Comparison of ENCODE assay signal across 17 cellular contexts in genomic region chr17:63440770-63441335, GRCh38. TPM values are rescaled to one million over a fixed set of nuclear protein-coding genes. Genes with fewer than 3 reads are reported as not detected.
DNase-seq lines count a peak whose midpoint lies in the region; FAIRE-seq and TF ChIP-seq lines count a peak whose summit lies in the region.
"Had no signal": no experiment of that assay in that cellular context is flagged by ENCODE, and none has a peak within 500 bp of the region (broad histone marks: within the 10 kb centered on the region; RNA-seq: fewer than 3 reads in every experiment).

No MANE protein-coding gene starts in this region.

- H3K23me2 ChIP-seq in H1 (ENCODE audit: low read depth, low read length): peaks cover 6% of the 10 kb centered on the region; the same call in 1 of the 2 replicates

- no peak overlapping the region for H2AFZ ChIP-seq in H1 (ENCODE audit: low read length)

- H3K9me3 ChIP-seq in H1 (ENCODE audit: insufficient read depth in 2 of 2, low read depth in 1 of 2, low read length in 1 of 2): no peaks in the 10 kb centered on the region
- H3K9me3 ChIP-seq in spleen: no peaks in the 10 kb centered on the region
- H3K9me3 ChIP-seq: A549, sigmoid colon had no signal

- no peak overlapping the region for H3K23ac ChIP-seq in H1 (ENCODE audit: insufficient read length)

- no peak for TF ChIP-seq RAD21 in H1 (IDR thresholded peaks at IDR 0.05 in 1 of 2, conservative IDR thresholded peaks at IDR 0.05 in 1 of 2; ENCODE audit: low read depth in 2 of 2, low read length in 2 of 2)

- no peak overlapping the region for H3K14ac ChIP-seq in H1 (ENCODE audit: insufficient read length)

- H2AK5ac ChIP-seq in H1 (ENCODE audit: low read depth, low read length): no peak overlapping the region

- H4K8ac ChIP-seq in H1 (ENCODE audit: extremely low read depth, insufficient read depth, low read length): peak overlapping the region; percentile 1; the same call in 1 of the 2 replicates

- H3K36me3 ChIP-seq in H1 (ENCODE audit: control insufficient read depth in 2 of 4, insufficient read depth in 4 of 4, low read length in 3 of 4) (no peaks in the 10 kb centered on the region), spleen (peaks cover 0 to 2% (median 0%) of the 10 kb centered on the region in 6 donors)
- H3K36me3 ChIP-seq: sigmoid colon had no signal

- no peak for DNase-seq in activated CD4-positive, alpha-beta T cell treated with anti-CD3 and anti-CD28 coated beads, Interleukin-2, amount 10 ng/mL, durations not matched to agents 24 days and 14 days
- no peak for DNase-seq in activated CD4-positive, alpha-beta T cell treated with anti-CD3 and anti-CD28 coated beads for 48 hours
- DNase-seq in SK-N-DZ (ENCODE audit: low spot score) (peak; percentile 68), H1 (ENCODE audit: low read depth in 1 of 2, low spot score in 2 of 2) (no peak), spleen (no peak), NCI-H2081 treated with DMSO at 0.1 percent for 48 hours (lab: John Stamatoyannopoulos, UW) (no peak), NCI-H1417 treated with DMSO at 0.1 percent for 48 hours (lab: John Stamatoyannopoulos, UW) (no peak)
- no peak for DNase-seq in stimulated activated naive CD4-positive, alpha-beta T cell treated with Interleukin-2 at 50 U/mL for 16 hours (lab: John Stamatoyannopoulos, UW)
- DNase-seq: cerebellar nuclear complex; left colon; NCI-H1417; NCI-H510A treated with DMSO at 0.1 percent for 48 hours; nephron progenitor cell; sigmoid colon; stimulated activated CD4-positive, alpha-beta T cell treated with anti-CD3 and anti-CD28 coated beads, Interleukin-4, amount 100 ng/mL, for 4 hours; stimulated activated naive CD8-positive, alpha-beta T cell treated with anti-CD3 and anti-CD28 coated beads, Interleukin-15, Interleukin-2, amounts not matched to agents 100 U/mL and 50 U/mL, for 24 hours had no signal

- no peak overlapping the region for H4K5ac ChIP-seq in H1 (ENCODE audit: insufficient read length, low read depth, low read length)

- H4K91ac ChIP-seq in H1 (replicated peaks; ENCODE audit: insufficient read length, low read length): no peak overlapping the region

- no peak overlapping the region for H3K4me2 ChIP-seq in H1 (ENCODE audit: insufficient read depth in 1 of 2, low read depth in 2 of 2, low read length in 2 of 2)
- H3K4me2 ChIP-seq: A549 had no signal

- H3K27me3 Mint-ChIP-seq in activated CD4-positive, alpha-beta T cell treated with anti-CD3 and anti-CD28 coated beads, Interleukin-2, amount 10 ng/mL, durations not matched to agents 24 days and 14 days: peaks cover 10% of the 10 kb centered on the region

- H3K4me1 Mint-ChIP-seq in activated CD4-positive, alpha-beta T cell treated with anti-CD3 and anti-CD28 coated beads, Interleukin-2, amount 10 ng/mL, durations not matched to agents 24 days and 14 days: peaks cover 32% of the 10 kb centered on the region

- H2BK12ac ChIP-seq in H1 (ENCODE audit: low read depth, low read length): no peak overlapping the region

- H3K36me3 Mint-ChIP-seq in activated CD4-positive, alpha-beta T cell treated with anti-CD3 and anti-CD28 coated beads, Interleukin-2, amount 10 ng/mL, durations not matched to agents 24 days and 14 days (ENCODE audit: low read depth): no peaks in the 10 kb centered on the region

- no peak overlapping the region for H3K56ac ChIP-seq in H1 (replicated peaks; ENCODE audit: insufficient read length, low read depth, low read length)

- POLR2A ChIA-PET in H1 (lab: Charles Lee; ENCODE audit: partially characterized antibody): no interaction called here

- no peak overlapping the region for H3K4ac ChIP-seq in H1 (replicated peaks; ENCODE audit: insufficient read length, low read depth, low read length)

- H3K4me3 ChIP-seq in H1 (ENCODE audit: extremely low read depth in 1 of 4, insufficient read depth in 2 of 4, low read depth in 3 of 4, low read length in 4 of 4) (no peak overlapping the region), spleen (no peak overlapping the region)
- H3K4me3 ChIP-seq: A549, sigmoid colon had no signal

- H2BK120ac ChIP-seq in H1 (replicated peaks; ENCODE audit: low read depth, low read length): no peak overlapping the region

- TF ChIP-seq POLR2A in H1 (IDR thresholded peaks at IDR 0.05; ENCODE audit: control extremely low read depth in 1 of 2, low read depth in 2 of 2, low read length in 2 of 2) (no peak), spleen (IDR thresholded peaks at IDR 0.05) (no peak)

- H3K4me1 ChIP-seq in H1 (replicated peaks in 1 of 4; ENCODE audit: control insufficient read depth in 3 of 4, insufficient read depth in 4 of 4, low read length in 3 of 4) (peaks cover 0 to 21% (median 7%) of the 10 kb centered on the region in 4 experiments; a peak in 5 of 7 replicates), spleen (peaks cover 4 to 66% (median 43%) of the 10 kb centered on the region in 6 donors)

- no peak overlapping the region for H2BK20ac ChIP-seq in H1 (ENCODE audit: low read length)

- peaks cover 0 to 2% of the 10 kb centered on the region in 2 experiments for H4K20me1 ChIP-seq in H1 (replicated peaks in 1 of 2; ENCODE audit: control insufficient read depth in 1 of 2, insufficient read depth in 2 of 2, low read length in 2 of 2)

- TF ChIP-seq CTCF in H1 (IDR thresholded peaks at IDR 0.05; ENCODE audit: control extremely low read depth in 1 of 3, insufficient read depth in 1 of 3, low read depth in 1 of 3, low read length in 3 of 3): no peak
- no peak for TF ChIP-seq CTCF in spleen (IDR thresholded peaks at IDR 0.05 in 8 of 11, conservative IDR thresholded peaks at IDR 0.05 in 3 of 11)

- no peaks in the 10 kb centered on the region for H3K9me3 Mint-ChIP-seq in activated CD4-positive, alpha-beta T cell treated with anti-CD3 and anti-CD28 coated beads, Interleukin-2, amount 10 ng/mL, durations not matched to agents 24 days and 14 days
- H3K9me3 Mint-ChIP-seq: nephron progenitor cell had no signal

- H2BK5ac ChIP-seq in H1 (ENCODE audit: low read depth, low read length): no peak overlapping the region

- H2BK15ac ChIP-seq in H1 (ENCODE audit: low read length): no peak overlapping the region

- 84% methylated on average over 16 of the region's 16 CpGs; no CpG with 5 or more reads in 1 of the 2 experiments for WGBS in H1 (ENCODE audit: extremely low coverage in 1 of 2, insufficient coverage in 1 of 2, insufficient read length in 1 of 2, insufficient replicate concordance in 2 of 2, low coverage in 1 of 2, low lambda C conversion rate in 2 of 2, missing lambda C conversion rate in 1 of 2), 2 experiments
- WGBS in spleen, 5 donors: 82 to 87% (median 86%) methylated on average over 15 to 16 of the region's 16 CpGs

- H3K27ac ChIP-seq in H1 (ENCODE audit: low read depth, low read length) (no peak overlapping the region), spleen (peak overlapping the region in 5 of 8 donors; percentile 55 to 86 (median 76))
- H3K27ac ChIP-seq: A549 had no signal

- H3K4me3 Mint-ChIP-seq in activated CD4-positive, alpha-beta T cell treated with anti-CD3 and anti-CD28 coated beads, Interleukin-2, amount 10 ng/mL, durations not matched to agents 24 days and 14 days: peak overlapping the region; percentile 62
- H3K4me3 Mint-ChIP-seq: nephron progenitor cell had no signal

- H3K27me3 ChIP-seq in H1 (replicated peaks in 1 of 4; ENCODE audit: control insufficient read depth in 3 of 4, extremely low read depth in 1 of 4, insufficient read depth in 3 of 4, low read length in 3 of 4) (peaks cover 0 to 3% (median 0%) of the 10 kb centered on the region in 4 experiments; a peak in 1 of 7 replicates), spleen (replicated peaks in 1 of 7) (peaks cover 0 to 8% (median 0%) of the 10 kb centered on the region in 7 donors)

- CTCF ChIA-PET in H1 (lab: Charles Lee; ENCODE audit: partially characterized antibody): interaction anchor here (0.8 to 29.0 kb wide), 9 partner anchors 8 to 172 kb away, joined by 3 to 758 read pairs (median 7); partner anchors contain the start of gene ACE

- intact Hi-C loops in activated CD4-positive, alpha-beta T cell treated with anti-CD3 and anti-CD28 coated beads, Interleukin-2, amount 10 ng/mL, durations not matched to agents 24 days and 14 days (cut with micrococcal nuclease): no loop called here
- intact Hi-C loops in spleen (cut with DNase I; ENCODE audit: low total_unique reads): no loop called here

- peak overlapping the region; percentile 86 for H3K27ac Mint-ChIP-seq in activated CD4-positive, alpha-beta T cell treated with anti-CD3 and anti-CD28 coated beads, Interleukin-2, amount 10 ng/mL, durations not matched to agents 24 days and 14 days
- H3K27ac Mint-ChIP-seq: nephron progenitor cell had no signal

- no peak overlapping the region for H3K18ac ChIP-seq in H1 (ENCODE audit: extremely low read depth, low read length)

- FAIRE-seq in H1 (lab: Jason Lieb, UNC): no peak
- FAIRE-seq: A549 had no signal

- TF ChIP-seq EP300 in H1 (IDR thresholded peaks at IDR 0.05; ENCODE audit: borderline replicate concordance in 1 of 2, low read depth in 2 of 2, low read length in 2 of 2): no peak

- H3K79me1 ChIP-seq in H1 (ENCODE audit: low read depth, low read length): peaks cover 6% of the 10 kb centered on the region; the same call in 1 of the 2 replicates

- no peaks in the 10 kb centered on the region for H3K79me2 ChIP-seq in H1 (ENCODE audit: control insufficient read depth in 1 of 2, insufficient read depth in 2 of 2, low read length in 2 of 2)

- H3K9ac ChIP-seq in H1 (replicated peaks in 1 of 4; ENCODE audit: extremely low read depth in 1 of 4, low read depth in 3 of 4, low read length in 3 of 4): no peak overlapping the region

RNA-seq across cellular contexts. Expression of gene CYB561, which starts 5.3 kb away (rescaled TPM):
- 1.7 and 2.0 TPM in 2 replicates for total RNA-seq in activated CD4-positive, alpha-beta T cell treated with anti-CD3 and anti-CD28 coated beads, Interleukin-2, amount 10 ng/mL, durations not matched to agents 24 days and 14 days
- polyA plus RNA-seq in SK-N-DZ (2014; cell fraction: cytosol; rRNA removed): 6.6 and 14.1 TPM in 2 replicates
- polyA plus RNA-seq in SK-N-DZ (2014; cell fraction: nucleus; rRNA removed): 15.1 and 15.3 TPM in 2 replicates
- 23.4 and 26.0 TPM in 2 replicates for total RNA-seq in H1 (2021; fragmentation: NEBNext Ultra II Directional; extraction: Animal tissue kit (Norgen Biotek cat#: 25700))
- 19.7 and 34.2 TPM in 2 replicates for polyA plus RNA-seq in H1 (2011; rRNA removed)
- 21.6 TPM for polyA plus RNA-seq in H1 (2011; cell fraction: cytosol; rRNA removed)
- polyA plus RNA-seq in H1 (2011; cell fraction: nucleus; rRNA removed): 33.9 TPM
- polyA plus RNA-seq in H1 (2012, experiment 1 of 2): 16.4 to 21.8 TPM (median 19.6 TPM) in 4 replicates
- polyA plus RNA-seq in H1 (2012, experiment 2 of 2): 17.5 TPM
- polyA plus RNA-seq in H1 (2013, experiment 1 of 2): 23.5 TPM
- 24.6 TPM for polyA plus RNA-seq in H1 (2013, experiment 2 of 2)
- 27.0 and 35.0 TPM in 2 replicates for polyA minus RNA-seq in H1 (2011; rRNA and poly(A)+ RNA removed)
- 21.3 TPM for polyA minus RNA-seq in H1 (2011; cell fraction: cytosol; rRNA and poly(A)+ RNA removed)
- polyA minus RNA-seq in H1 (2011; cell fraction: nucleus; rRNA and poly(A)+ RNA removed): 16.3 TPM
- total RNA-seq in spleen: 10 to 100 TPM; 10.1 to 36.4 (median 13.6) TPM
- 1 to 10 TPM; 2.6 to 6.6 (median 4.0) TPM for polyA plus RNA-seq in spleen

RNA-seq across cellular contexts. Expression of gene ACE, which starts 36.0 kb away (rescaled TPM):
- 0.26 TPM in 1 of 2 replicates, not detected in the other for total RNA-seq in activated CD4-positive, alpha-beta T cell treated with anti-CD3 and anti-CD28 coated beads, Interleukin-2, amount 10 ng/mL, durations not matched to agents 24 days and 14 days
- 5.6 and 6.7 TPM in 2 replicates for polyA plus RNA-seq in SK-N-DZ (2014; cell fraction: cytosol; rRNA removed)
- polyA plus RNA-seq in SK-N-DZ (2014; cell fraction: nucleus; rRNA removed): 12.7 and 13.9 TPM in 2 replicates
- 4.5 and 5.5 TPM in 2 replicates for total RNA-seq in H1 (2021; fragmentation: NEBNext Ultra II Directional; extraction: Animal tissue kit (Norgen Biotek cat#: 25700))
- polyA plus RNA-seq in H1 (2011; rRNA removed): 2.5 and 4.0 TPM in 2 replicates
- polyA plus RNA-seq in H1 (2011; cell fraction: cytosol; rRNA removed): 2.7 TPM
- 10.0 TPM for polyA plus RNA-seq in H1 (2011; cell fraction: nucleus; rRNA removed)
- polyA plus RNA-seq in H1 (2012, experiment 1 of 2): 2.8 to 4.2 TPM (median 3.3 TPM) in 4 replicates
- 2.2 TPM for polyA plus RNA-seq in H1 (2012, experiment 2 of 2)
- 2.7 TPM for polyA plus RNA-seq in H1 (2013, experiment 1 of 2)
- 2.0 TPM for polyA plus RNA-seq in H1 (2013, experiment 2 of 2)
- polyA minus RNA-seq in H1 (2011; rRNA and poly(A)+ RNA removed): 3.3 and 3.4 TPM in 2 replicates
- 3.1 TPM for polyA minus RNA-seq in H1 (2011; cell fraction: cytosol; rRNA and poly(A)+ RNA removed)
- polyA minus RNA-seq in H1 (2011; cell fraction: nucleus; rRNA and poly(A)+ RNA removed): 10.1 TPM
- total RNA-seq in spleen: 10 to 100 TPM in 4 of 7 donors, 1 to 10 TPM in 3; 6.1 to 17.3 (median 10.1) TPM
- 1 to 10 TPM in 2 of 3 donors, under 1 TPM in 1; 0.61 to 5.1 (median 1.3) TPM for polyA plus RNA-seq in spleen
